ENCODE assay signal across 11 cellular contexts in genomic region chr2:10045561-10046355, GRCh38. TPM values are rescaled to one million over a fixed set of nuclear protein-coding genes. Genes with fewer than 3 reads are reported as not detected.
A peak's percentile ranks its signal among the peaks of the same experiment; 100 is the strongest.
DNase-seq lines count a peak whose midpoint lies in the region; ATAC-seq and TF ChIP-seq lines count a peak whose summit lies in the region.
"Had no signal": no experiment of that assay in that cellular context is flagged by ENCODE, and none has a peak within 500 bp of the region (broad histone marks: within the 10 kb centered on the region; RNA-seq: fewer than 3 reads in every experiment).

No MANE protein-coding gene starts in this region.

- intact Hi-C loops in breast epithelium (cut with DNase I; ENCODE audit: low total_unique reads) = loop anchor here (10.0 kb wide), 2 partner anchors 241 to 491 kb away; partner anchors contain the start of gene ADAM17
- intact Hi-C loops in lower lobe of right lung (cut with DNase I) = loop anchor here (10.0 kb wide), 1 partner anchor 61 kb away; no protein-coding TSS in a partner anchor

- peak overlapping the region; percentile 95 to 100 for H3K27ac ChIP-seq in breast epithelium
- peak overlapping the region; percentile 94 for H3K27ac ChIP-seq in lower lobe of right lung
- peak overlapping the region; percentile 83 to 90 for H3K27ac ChIP-seq in thoracic aorta

- H3K27me3 Mint-ChIP-seq in activated CD4-positive, alpha-beta T cell treated with anti-CD3 and anti-CD28 coated beads, Interleukin-2, amount 10 ng/mL, durations not matched to agents 7 days and 5 days = peaks cover 19% of the 10 kb centered on the region

- H3K27me3 ChIP-seq in breast epithelium (no peaks in the 10 kb centered on the region), lower lobe of right lung (ENCODE audit: low read depth) (no peaks in the 10 kb centered on the region), thoracic aorta (replicated peaks; ENCODE audit: insufficient read depth) (no peaks in the 10 kb centered on the region)

- H3K27ac Mint-ChIP-seq in activated CD4-positive, alpha-beta T cell treated with anti-CD3 and anti-CD28 coated beads, Interleukin-2, amount 10 ng/mL, durations not matched to agents 7 days and 5 days = no peak overlapping the region

- H3K9me3 ChIP-seq in breast epithelium = no peaks in the 10 kb centered on the region
- no peaks in the 10 kb centered on the region for H3K9me3 ChIP-seq in lower lobe of right lung
- H3K9me3 ChIP-seq in thoracic aorta = no peaks in the 10 kb centered on the region

- ATAC-seq in lower lobe of right lung (no peak), thoracic aorta (ENCODE audit: insufficient number of reproducible peaks, low FRiP score, low read depth) (no peak)

- H3K36me3 ChIP-seq in breast epithelium (no peaks in the 10 kb centered on the region), lower lobe of right lung (peaks cover 47% of the 10 kb centered on the region), thoracic aorta (peaks cover 15% of the 10 kb centered on the region)

- H3K4me1 ChIP-seq in breast epithelium (no peaks in the 10 kb centered on the region), lower lobe of right lung (peaks cover 72% of the 10 kb centered on the region), thoracic aorta (ENCODE audit: control insufficient read depth in 1 of 2, low read depth in 2 of 2) (peaks cover 11 to 46% of the 10 kb centered on the region in 2 donors)

- peak overlapping the region; percentile 24 for H3K4me3 Mint-ChIP-seq in activated CD4-positive, alpha-beta T cell treated with anti-CD3 and anti-CD28 coated beads, Interleukin-2, amount 10 ng/mL, durations not matched to agents 7 days and 5 days

- DNase-seq in activated CD4-positive, alpha-beta T cell treated with anti-CD3 and anti-CD28 coated beads, Interleukin-2, amount 10 ng/mL, durations not matched to agents 7 days and 5 days = no peak
- no peak for DNase-seq in activated CD4-positive, alpha-beta T cell treated with anti-CD3 and anti-CD28 coated beads for 4 hours
- DNase-seq in breast epithelium (ENCODE audit: low spot score in 2 of 2) (no peak), lower lobe of right lung (peak; percentile 52), thoracic aorta (ENCODE audit: low spot score) (no peak), NCI-H2081 treated with DMSO at 0.1 percent for 48 hours (lab: John Stamatoyannopoulos, UW) (no peak), HPDE6-E6E7 (ENCODE audit: extremely low spot score) (no peak), NAMALWA (ENCODE audit: low spot score) (no peak)
- DNase-seq: activated gamma-delta T cell, glutamatergic neuron, mesendoderm had no signal

- H3K4me1 Mint-ChIP-seq in activated CD4-positive, alpha-beta T cell treated with anti-CD3 and anti-CD28 coated beads, Interleukin-2, amount 10 ng/mL, durations not matched to agents 7 days and 5 days = peaks cover 30% of the 10 kb centered on the region

- H3K36me3 Mint-ChIP-seq in activated CD4-positive, alpha-beta T cell treated with anti-CD3 and anti-CD28 coated beads, Interleukin-2, amount 10 ng/mL, durations not matched to agents 7 days and 5 days (ENCODE audit: low read depth) = peaks cover 7% of the 10 kb centered on the region

- no peaks in the 10 kb centered on the region for H3K9me3 Mint-ChIP-seq in activated CD4-positive, alpha-beta T cell treated with anti-CD3 and anti-CD28 coated beads, Interleukin-2, amount 10 ng/mL, durations not matched to agents 7 days and 5 days

- POLR2A ChIA-PET in activated CD4-positive, alpha-beta T cell treated with anti-CD3 and anti-CD28 coated beads, Interleukin-2, amount 10 ng/mL, durations not matched to agents 7 days and 5 days (lab: Charles Lee) = no interaction called here

- TF ChIP-seq CTCF in breast epithelium (IDR thresholded peaks at IDR 0.05) = no peak
- no peak for TF ChIP-seq CTCF in lower lobe of right lung (IDR thresholded peaks at IDR 0.05)
- no peak for TF ChIP-seq CTCF in thoracic aorta (IDR thresholded peaks at IDR 0.05)

- H3K4me3 ChIP-seq in breast epithelium (peak overlapping the region in 1 of 3 donors; percentile 57), lower lobe of right lung (peak overlapping the region; percentile 63), thoracic aorta (no peak overlapping the region)

- CTCF ChIA-PET in activated CD4-positive, alpha-beta T cell treated with anti-CD3 and anti-CD28 coated beads, Interleukin-2, amount 10 ng/mL, durations not matched to agents 7 days and 5 days (lab: Charles Lee) = interaction anchor here (1.6 to 4.0 kb wide), 4 partner anchors 61 to 245 kb away, joined by 3 to 18 read pairs (median 13); no protein-coding TSS in a partner anchor

- no peak for TF ChIP-seq POLR2A in breast epithelium (IDR thresholded peaks at IDR 0.05)

RNA-seq across cellular contexts. Expression of gene KLF11, which starts 2.4 kb away (rescaled TPM):
- 1 to 10 TPM; 7.2 to 8.6 TPM for total RNA-seq in activated CD4-positive, alpha-beta T cell treated with anti-CD3 and anti-CD28 coated beads, Interleukin-2, amount 10 ng/mL, durations not matched to agents 7 days and 5 days
- total RNA-seq in breast epithelium = 10 to 100 TPM; 22.0 to 27.5 (median 22.2) TPM
- total RNA-seq in lower lobe of right lung = 40.8 TPM
- total RNA-seq in thoracic aorta = 10 to 100 TPM; 14.4 to 20.0 TPM

RNA-seq across cellular contexts. Expression of gene CYS1, which starts 34.5 kb away (rescaled TPM):
- under 1 TPM; 0.15 to 0.17 TPM for total RNA-seq in activated CD4-positive, alpha-beta T cell treated with anti-CD3 and anti-CD28 coated beads, Interleukin-2, amount 10 ng/mL, durations not matched to agents 7 days and 5 days
- total RNA-seq in breast epithelium (1 to 10 TPM; 1.3 to 2.4 (median 1.6) TPM), lower lobe of right lung (2.6 TPM), thoracic aorta (10 to 100 TPM; 13.5 to 26.9 TPM)
